Comparison of ENCODE assay signal across 25 cellular contexts in the genomic region with DNA sequence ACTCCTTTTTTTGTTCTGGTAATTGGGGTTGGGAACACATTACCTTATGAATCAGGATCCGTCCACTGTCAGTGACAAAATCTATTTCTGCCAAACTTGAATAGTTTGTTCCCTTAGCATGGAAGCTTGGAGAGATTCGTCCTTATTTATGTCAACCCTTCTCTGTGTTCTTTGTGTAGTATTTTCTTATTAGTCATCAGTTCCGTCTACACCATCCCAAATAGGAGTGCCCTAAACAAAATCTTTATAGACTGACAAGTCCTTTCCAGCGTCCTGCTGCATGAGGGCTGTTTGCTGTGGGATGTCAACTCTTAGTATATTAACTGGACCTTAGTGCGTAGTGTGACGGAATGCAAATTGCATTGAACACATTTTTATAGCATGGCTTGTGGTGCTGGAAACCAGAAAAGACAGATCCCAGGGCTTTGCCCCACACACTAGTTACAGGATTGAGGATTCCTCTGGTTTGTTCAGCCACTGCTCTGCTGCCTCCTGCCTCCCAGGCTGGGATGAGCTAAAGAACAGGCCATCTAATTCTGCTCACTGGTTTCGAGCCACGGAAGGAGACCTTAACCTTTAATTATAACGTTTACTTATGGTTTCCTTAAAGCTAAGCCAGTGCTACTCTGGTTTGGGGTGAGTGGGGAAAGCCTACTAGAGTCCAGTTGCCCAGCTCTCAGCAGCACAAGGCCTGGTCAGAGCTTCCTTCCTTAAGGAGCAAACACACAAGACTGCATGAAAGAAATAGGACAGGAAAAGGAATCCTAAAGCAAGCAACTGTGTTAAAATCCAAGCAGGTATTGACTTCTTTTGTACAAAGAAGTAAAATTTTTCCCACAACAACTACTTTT.
A peak's percentile ranks its signal among the peaks of the same experiment; 100 is the strongest.
DNase-seq lines count a peak whose midpoint lies in the region; ATAC-seq, FAIRE-seq and TF ChIP-seq lines count a peak whose summit lies in the region.
"Had no signal": no experiment of that assay in that cellular context is flagged by ENCODE, and none has a peak within 500 bp of the region (broad histone marks: within the 10 kb centered on the region; RNA-seq: fewer than 3 reads in every experiment).

No MANE protein-coding gene starts in this region.

- H3K27ac Mint-ChIP-seq in HFFc6, result no peak overlapping the region
- H3K27ac Mint-ChIP-seq: activated T-cell treated with anti-CD3 and anti-CD28 coated beads, Interleukin-2, amount 50 U/mL, for 24 hours had no signal

- DNase-seq in A549 (ENCODE audit: low read depth in 1 of 2, low spot score in 1 of 2) (no peak), NCI-H69 (lab: John Stamatoyannopoulos, UW) (peak; percentile 33), dermis blood vessel endothelial cell (peak; percentile 41), left kidney (ENCODE audit: low read depth, low spot score) (peak; percentile 30), NCI-H345 (lab: John Stamatoyannopoulos, UW) (no peak), HFFc6 (no peak), head of caudate nucleus (no peak)
- DNase-seq: activated CD4-positive, CD25-positive, alpha-beta regulatory T cell treated with anti-CD3 and anti-CD28 coated beads, Interleukin-2, amount 50 U/mL, for 72 hours; activated naive CD4-positive, alpha-beta T cell treated with Interleukin-2 at 50 U/mL for 16 hours; activated T-cell treated with anti-CD3 and anti-CD28 coated beads, Interleukin-2, amount 50 U/mL, for 24 hours; amniotic stem cell; hypothalamus; NCI-H1092; NCI-H2029; NK-92 treated with Interleukin-12 subunit alpha and Interleukin-12 subunit beta, amount 100 ng/mL, for 24 hours; occipital lobe; uterus had no signal

- CTCF ChIA-PET in A549 (lab: Yijun Ruan, JAX), result interaction anchor here (1.2 to 1.8 kb wide), 5 partner anchors 8 to 18 kb away, joined by 3 to 8 read pairs (median 4); no protein-coding TSS in a partner anchor

- no peak for TF ChIP-seq CTCF in A549 (IDR thresholded peaks at IDR 0.05)
- TF ChIP-seq CTCF in HFFc6 (IDR thresholded peaks at IDR 0.05), result no peak

- no peak overlapping the region for H3K4me3 ChIP-seq in A549
- H3K4me3 ChIP-seq: lung, right atrium auricular region, SK-N-MC, uterus had no signal

- H3K4me1 Mint-ChIP-seq in HFFc6 (ENCODE audit: low read depth), result peaks cover 16% of the 10 kb centered on the region

- peaks cover 10% of the 10 kb centered on the region for H3K9me3 Mint-ChIP-seq in HFFc6

- 71% methylated on average over 9 of the region's 9 CpGs for WGBS in A549 (ENCODE audit: missing lambda C conversion rate)

- no peak overlapping the region for H3K27ac ChIP-seq in A549
- H3K27ac ChIP-seq: C4-2B, right atrium auricular region, SK-N-MC, uterus had no signal

- no peak overlapping the region for H3K4me3 Mint-ChIP-seq in HFFc6
- H3K4me3 Mint-ChIP-seq: activated T-cell treated with anti-CD3 and anti-CD28 coated beads, Interleukin-2, amount 50 U/mL, for 24 hours had no signal

- peaks cover 16% of the 10 kb centered on the region for H3K36me3 Mint-ChIP-seq in HFFc6 (ENCODE audit: low read depth)

- intact Hi-C loops in head of caudate nucleus (cut with DNase I), result no loop called here

- 0 out of 3 replicates have a peak, but pooled peaks cover 3% of the 10 kb centered on the region for H3K9me3 ChIP-seq in A549
- H3K9me3 ChIP-seq: uterus had no signal

- no peak for TF ChIP-seq RAD21 in A549 (conservative IDR thresholded peaks at IDR 0.05 in 1 of 2, IDR thresholded peaks at IDR 0.05 in 1 of 2)

- TF ChIP-seq EP300 in A549 (IDR thresholded peaks at IDR 0.05), result no peak

- no peak for FAIRE-seq in A549 (lab: Jason Lieb, UNC)
- FAIRE-seq: D721Med, GM18507, islet of Langerhans had no signal

- no peaks in the 10 kb centered on the region; the same call in 1 of the 2 replicates for H3K27me3 Mint-ChIP-seq in HFFc6 (ENCODE audit: insufficient read depth)
- H3K27me3 Mint-ChIP-seq: activated T-cell treated with anti-CD3 and anti-CD28 coated beads, Interleukin-2, amount 50 U/mL, for 24 hours had no signal

- H3K4me2 ChIP-seq in A549, result no peak overlapping the region

- POLR2A ChIA-PET in A549 (lab: Yijun Ruan, JAX), result interaction anchor here (0.9 kb wide), 1 partner anchor 28 kb away, joined by 3 read pairs; no protein-coding TSS in a partner anchor

- H3K4me1 ChIP-seq in A549, result peaks cover 15% of the 10 kb centered on the region
- H3K4me1 ChIP-seq: right atrium auricular region, uterus had no signal

- peak; percentile 50 to 51; a peak in 5 of 6 replicates for ATAC-seq in A549
- no peak for ATAC-seq in HG03159 (IDR thresholded peaks at IDR 0.05; ENCODE audit: unreplicated experiment)

- TF ChIP-seq POLR2A in A549 (IDR thresholded peaks at IDR 0.05; ENCODE audit: low read length), result no peak

TF ChIP-seq in A549, 52 proteins besides CTCF, POLR2A, EP300 and RAD21:
- no peak for TF ChIP-seq CBX2 (IDR thresholded peaks at IDR 0.05; ENCODE audit: borderline replicate concordance, low read depth)
- TF ChIP-seq RFX5 (IDR thresholded peaks at IDR 0.05), result no peak
- no peak for TF ChIP-seq USF2 (IDR thresholded peaks at IDR 0.05)
- no peak for TF ChIP-seq ZNF302 (CRISPR knock-in tag; IDR thresholded peaks at IDR 0.05)
- no peak for TF ChIP-seq CEBPB (IDR thresholded peaks at IDR 0.05)
- TF ChIP-seq REST (IDR thresholded peaks at IDR 0.05), result no peak
- TF ChIP-seq RNF2 (IDR thresholded peaks at IDR 0.05; ENCODE audit: borderline replicate concordance, low read depth), result no peak
- TF ChIP-seq NFE2L2 (conservative IDR thresholded peaks at IDR 0.05; ENCODE audit: low read length), result no peak
- TF ChIP-seq BHLHE40 (IDR thresholded peaks at IDR 0.05; ENCODE audit: low read depth, low read length), result no peak
- TF ChIP-seq CHD2 (IDR thresholded peaks at IDR 0.05; ENCODE audit: low read length, partially characterized antibody), result no peak
- no peak for TF ChIP-seq KDM1A (IDR thresholded peaks at IDR 0.05; ENCODE audit: low read depth)
- no peak for TF ChIP-seq E2F6 (IDR thresholded peaks at IDR 0.05; ENCODE audit: borderline replicate concordance, low read depth)
- TF ChIP-seq, protein P1, sequence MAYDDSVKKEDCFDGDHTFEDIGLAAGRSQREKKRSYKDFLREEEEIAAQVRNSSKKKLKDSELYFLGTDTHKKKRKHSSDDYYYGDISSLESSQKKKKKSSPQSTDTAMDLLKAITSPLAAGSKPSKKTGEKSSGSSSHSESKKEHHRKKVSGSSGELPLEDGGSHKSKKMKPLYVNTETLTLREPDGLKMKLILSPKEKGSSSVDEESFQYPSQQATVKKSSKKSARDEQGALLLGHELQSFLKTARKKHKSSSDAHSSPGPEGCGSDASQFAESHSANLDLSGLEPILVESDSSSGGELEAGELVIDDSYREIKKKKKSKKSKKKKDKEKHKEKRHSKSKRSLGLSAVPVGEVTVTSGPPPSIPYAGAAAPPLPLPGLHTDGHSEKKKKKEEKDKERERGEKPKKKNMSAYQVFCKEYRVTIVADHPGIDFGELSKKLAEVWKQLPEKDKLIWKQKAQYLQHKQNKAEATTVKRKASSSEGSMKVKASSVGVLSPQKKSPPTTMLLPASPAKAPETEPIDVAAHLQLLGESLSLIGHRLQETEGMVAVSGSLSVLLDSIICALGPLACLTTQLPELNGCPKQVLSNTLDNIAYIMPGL (CRISPR knock-in tag; IDR thresholded peaks at IDR 0.05; ENCODE audit: borderline replicate concordance), result no peak
- TF ChIP-seq JUN (IDR thresholded peaks at IDR 0.05), result no peak
- TF ChIP-seq RCOR1 (IDR thresholded peaks at IDR 0.05; ENCODE audit: low read depth, low read length), result no peak
- no peak for TF ChIP-seq HDAC2 (IDR thresholded peaks at IDR 0.05)
- no peak for TF ChIP-seq POLR2AphosphoS2 (conservative IDR thresholded peaks at IDR 0.05; ENCODE audit: low read length)

Comparison
In these comparisons a context has a peak if more than half of its experiments do, and no peak if none do; other contexts are left out.
1. DNase-seq: peak in NCI-H69 (single experiment), dermis blood vessel endothelial cell (single experiment) and left kidney (single experiment); none in A549 (0 of 2), NCI-H345 (single experiment), HFFc6 (single experiment) and head of caudate nucleus (0 of 42).